ENCODE assay signal across 8 cellular contexts in genomic region chr7:100119701-100120517, GRCh38. TPM values are rescaled to one million over a fixed set of nuclear protein-coding genes. Genes with fewer than 3 reads are reported as not detected.
DNase-seq lines count a peak whose midpoint lies in the region; ATAC-seq, FAIRE-seq and TF ChIP-seq lines count a peak whose summit lies in the region.

No MANE protein-coding gene starts in this region.

- H3K4me3 Mint-ChIP-seq in stimulated activated memory B cell treated with anti-CD40 and anti-IgM and Interleukin-4, amounts not matched to agents 10 μg/mL and 1 μg/mL and 100 μg/mL, for 72 hours = peak overlapping the region; percentile 99

- no peak for FAIRE-seq in A549 (lab: Jason Lieb, UNC)

- H3K27ac ChIP-seq in A549 (peak overlapping the region; percentile 86 to 90), muscle layer of colon (ENCODE audit: low read depth, low read length) (peak overlapping the region; percentile 80)

- H3K36me3 ChIP-seq in muscle layer of colon (ENCODE audit: insufficient read depth, low read length) = peaks cover 17% of the 10 kb centered on the region

- no peaks in the 10 kb centered on the region for H3K36me3 Mint-ChIP-seq in stimulated activated memory B cell treated with anti-CD40 and anti-IgM and Interleukin-4, amounts not matched to agents 10 μg/mL and 1 μg/mL and 100 μg/mL, for 72 hours

- WGBS in A549 (ENCODE audit: missing lambda C conversion rate) = 9% methylated on average over 28 of the region's 29 CpGs

- ATAC-seq in A549 (peak; percentile 83 to 86), GM18498 (IDR thresholded peaks at IDR 0.05; ENCODE audit: unreplicated experiment) (peak; percentile 60), HG02938 (IDR thresholded peaks at IDR 0.05; ENCODE audit: unreplicated experiment) (peak; percentile 59), esophagus mucosa (peak; percentile 38)
- ATAC-seq in stimulated activated memory B cell treated with anti-CD40 and anti-IgM and Interleukin-4, amounts not matched to agents 10 μg/mL and 1 μg/mL and 100 μg/mL, for 72 hours = peak; percentile 86

- peak overlapping the region; percentile 25 for H3K9ac ChIP-seq in muscle layer of colon (ENCODE audit: low read length)

- TF ChIP-seq EP300 in A549 (IDR thresholded peaks at IDR 0.05) = no peak

- peak; percentile 45 for TF ChIP-seq POLR2A in A549 (IDR thresholded peaks at IDR 0.05; ENCODE audit: low read length)

- peak overlapping the region; percentile 81 for H3K4me3 ChIP-seq in A549
- peak overlapping the region; percentile 75 to 97 for H3K4me3 ChIP-seq in muscle layer of colon (ENCODE audit: low read depth in 1 of 2, low read length in 2 of 2)

- CTCF ChIA-PET in A549 (lab: Yijun Ruan, JAX) = interaction anchor here (5.6 kb wide), 1 partner anchor 12 kb away, joined by 46 read pairs; no protein-coding TSS in a partner anchor

- DNase-seq in A549 (ENCODE audit: low read depth in 1 of 2, low spot score in 1 of 2) (peak; percentile 68 to 83), NCI-H526 treated with DMSO at 0.1 percent for 48 hours (lab: John Stamatoyannopoulos, UW) (peak; percentile 76), activated T-cell treated with anti-CD3 and anti-CD28 coated beads for 48 hours (ENCODE audit: low read depth) (peak; percentile 57)

- no peaks in the 10 kb centered on the region for H3K9me3 ChIP-seq in A549
- no peaks in the 10 kb centered on the region for H3K9me3 ChIP-seq in muscle layer of colon (ENCODE audit: low read length)

- H3K4me1 ChIP-seq in A549 (peaks cover 19% of the 10 kb centered on the region), muscle layer of colon (ENCODE audit: insufficient read depth, low read length) (peaks cover 16% of the 10 kb centered on the region)

- peak overlapping the region; percentile 92 for H3K4me2 ChIP-seq in A549

- peak overlapping the region; percentile 97 for H3K27ac Mint-ChIP-seq in stimulated activated memory B cell treated with anti-CD40 and anti-IgM and Interleukin-4, amounts not matched to agents 10 μg/mL and 1 μg/mL and 100 μg/mL, for 72 hours

- peaks cover 34% of the 10 kb centered on the region for H3K4me1 Mint-ChIP-seq in stimulated activated memory B cell treated with anti-CD40 and anti-IgM and Interleukin-4, amounts not matched to agents 10 μg/mL and 1 μg/mL and 100 μg/mL, for 72 hours

- TF ChIP-seq CTCF in A549 (IDR thresholded peaks at IDR 0.05) = no peak

- H3K27me3 ChIP-seq in muscle layer of colon (ENCODE audit: control insufficient read depth in 1 of 2, insufficient read depth in 2 of 2, low read length in 2 of 2) = no peaks in the 10 kb centered on the region

- H3K27me3 Mint-ChIP-seq in stimulated activated memory B cell treated with anti-CD40 and anti-IgM and Interleukin-4, amounts not matched to agents 10 μg/mL and 1 μg/mL and 100 μg/mL, for 72 hours = no peaks in the 10 kb centered on the region

- no peak for TF ChIP-seq RAD21 in A549 (conservative IDR thresholded peaks at IDR 0.05 in 1 of 2, IDR thresholded peaks at IDR 0.05 in 1 of 2)

- POLR2A ChIA-PET in A549 (lab: Yijun Ruan, JAX) = interaction anchor here (1.2 kb wide), 1 partner anchor 18 kb away, joined by 10 read pairs; the partner anchor contains the start of genes AP4M1 and MCM7

- H3K9me3 Mint-ChIP-seq in stimulated activated memory B cell treated with anti-CD40 and anti-IgM and Interleukin-4, amounts not matched to agents 10 μg/mL and 1 μg/mL and 100 μg/mL, for 72 hours = no peaks in the 10 kb centered on the region

TF ChIP-seq in A549, 52 proteins besides CTCF, POLR2A, EP300 and RAD21:
- TF ChIP-seq PBX3 (IDR thresholded peaks at IDR 0.05) (no peak), MYC (IDR thresholded peaks at IDR 0.05; ENCODE audit: borderline replicate concordance, low read length) (no peak), POLR2AphosphoS2 (conservative IDR thresholded peaks at IDR 0.05; ENCODE audit: low read length) (0 out of 2 replicates have a peak, but pooled peaks have one; percentile 25), MAFK (IDR thresholded peaks at IDR 0.05; ENCODE audit: partially characterized antibody) (peak; percentile 41), FOXS1 (CRISPR knock-in tag; IDR thresholded peaks at IDR 0.05) (no peak), RFX5 (IDR thresholded peaks at IDR 0.05) (0 out of 2 replicates have a peak, but pooled peaks have one; percentile 6), E2F6 (IDR thresholded peaks at IDR 0.05; ENCODE audit: borderline replicate concordance, low read depth) (peak; percentile 64), GATA3 (IDR thresholded peaks at IDR 0.05; ENCODE audit: borderline replicate concordance) (peak; percentile 6; the same call in 1 of the 2 replicates)
- TF ChIP-seq, protein P1, sequence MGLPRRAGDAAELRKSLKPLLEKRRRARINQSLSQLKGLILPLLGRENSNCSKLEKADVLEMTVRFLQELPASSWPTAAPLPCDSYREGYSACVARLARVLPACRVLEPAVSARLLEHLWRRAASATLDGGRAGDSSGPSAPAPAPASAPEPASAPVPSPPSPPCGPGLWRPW (IDR thresholded peaks at IDR 0.05) = no peak

RNA-seq across cellular contexts. Expression of gene CNPY4, which starts 0.5 kb away (rescaled TPM):
- polyA plus RNA-seq in A549 (2011; rRNA removed) (11.3 and 11.7 TPM in 2 replicates), A549 (2017; fragmentation: RNase III; extraction: RNeasy Plus Mini Kit Qiagen cat#74134 plus additional on column Dnase treatment) (16.8 to 26.2 TPM (median 22.8 TPM) in 3 replicates)
- polyA plus RNA-seq in A549 (2012; cell fraction: cytosol; rRNA removed) = 10.1 and 10.7 TPM in 2 replicates
- polyA plus RNA-seq in A549 (2012; cell fraction: nucleus; rRNA removed) = 8.6 and 12.2 TPM in 2 replicates
- 5.7 and 8.4 TPM in 2 replicates for polyA minus RNA-seq in A549 (2011; rRNA and poly(A)+ RNA removed)
- 3.4 TPM for total RNA-seq in esophagus mucosa

RNA-seq across cellular contexts. Expression of gene TAF6, which starts 0.8 kb away (rescaled TPM):
- 36.2 and 45.1 TPM in 2 replicates for polyA plus RNA-seq in A549 (2011; rRNA removed)
- 59.9 and 72.2 TPM in 2 replicates for polyA plus RNA-seq in A549 (2012; cell fraction: cytosol; rRNA removed)
- 89.3 and 105 TPM in 2 replicates for polyA plus RNA-seq in A549 (2012; cell fraction: nucleus; rRNA removed)
- polyA plus RNA-seq in A549 (2017; fragmentation: RNase III; extraction: RNeasy Plus Mini Kit Qiagen cat#74134 plus additional on column Dnase treatment) = 57.0 to 62.5 TPM (median 57.1 TPM) in 3 replicates
- polyA minus RNA-seq in A549 (2011; rRNA and poly(A)+ RNA removed) = 46.2 and 51.4 TPM in 2 replicates
- 23.3 TPM for total RNA-seq in esophagus mucosa

RNA-seq across cellular contexts. Expression of gene MBLAC1, which starts 6.9 kb away (rescaled TPM):
- polyA plus RNA-seq in A549 (2011; rRNA removed) (0.45 and 0.63 TPM in 2 replicates), A549 (2017; fragmentation: RNase III; extraction: RNeasy Plus Mini Kit Qiagen cat#74134 plus additional on column Dnase treatment) (2.5 to 3.3 TPM (median 2.6 TPM) in 3 replicates)
- polyA plus RNA-seq in A549 (2012; cell fraction: cytosol; rRNA removed) = 2.8 and 3.0 TPM in 2 replicates
- polyA plus RNA-seq in A549 (2012; cell fraction: nucleus; rRNA removed) = 3.8 and 3.9 TPM in 2 replicates
- 0.37 and 0.58 TPM in 2 replicates for polyA minus RNA-seq in A549 (2011; rRNA and poly(A)+ RNA removed)
- total RNA-seq in esophagus mucosa = 1.7 TPM

RNA-seq across cellular contexts. Expression of gene AP4M1, which starts 18.5 kb away (rescaled TPM):
- polyA plus RNA-seq in A549 (2011; rRNA removed) (13.7 and 16.6 TPM in 2 replicates), A549 (2017; fragmentation: RNase III; extraction: RNeasy Plus Mini Kit Qiagen cat#74134 plus additional on column Dnase treatment) (16.5 to 18.3 TPM (median 18.1 TPM) in 3 replicates)
- 17.3 and 19.4 TPM in 2 replicates for polyA plus RNA-seq in A549 (2012; cell fraction: cytosol; rRNA removed)
- polyA plus RNA-seq in A549 (2012; cell fraction: nucleus; rRNA removed) = 35.9 and 37.0 TPM in 2 replicates
- 22.7 and 28.1 TPM in 2 replicates for polyA minus RNA-seq in A549 (2011; rRNA and poly(A)+ RNA removed)
- 15.1 TPM for total RNA-seq in esophagus mucosa

RNA-seq across cellular contexts. Expression of gene MCM7, which starts 18.7 kb away (rescaled TPM):
- polyA plus RNA-seq in A549 (2011; rRNA removed) (138 and 145 TPM in 2 replicates), A549 (2017; fragmentation: RNase III; extraction: RNeasy Plus Mini Kit Qiagen cat#74134 plus additional on column Dnase treatment) (265 to 287 TPM (median 280 TPM) in 3 replicates)
- polyA plus RNA-seq in A549 (2012; cell fraction: cytosol; rRNA removed) = 433 and 443 TPM in 2 replicates
- polyA plus RNA-seq in A549 (2012; cell fraction: nucleus; rRNA removed) = 711 and 931 TPM in 2 replicates
- 261 and 274 TPM in 2 replicates for polyA minus RNA-seq in A549 (2011; rRNA and poly(A)+ RNA removed)
- 53.0 TPM for total RNA-seq in esophagus mucosa

Comparison
In these comparisons a context has a peak if more than half of its experiments do, and no peak if none do; other contexts are left out.
1. Peak in every context shown above with its lines: DNase-seq, ATAC-seq, H3K4me3 ChIP-seq and H3K27ac ChIP-seq.